In genomic region chr6:164296411-164296810, GRCh38 we compare ENCODE assay signal across 1 cellular context.
TF ChIP-seq lines count a peak whose summit lies in the region.

No MANE protein-coding gene starts in this region.

TF ChIP-seq in H1, 55 proteins besides CTCF, POLR2A, EP300 and RAD21 (continued from another document):
- no peak for TF ChIP-seq MAX (IDR thresholded peaks at IDR 0.05)
- no peak for TF ChIP-seq CTBP2 (IDR thresholded peaks at IDR 0.05; ENCODE audit: borderline replicate concordance, insufficient read depth, insufficient read length, low read length)
- TF ChIP-seq YY1 (IDR thresholded peaks at IDR 0.05; ENCODE audit: low read depth, low read length) = no peak
- TF ChIP-seq TBP (IDR thresholded peaks at IDR 0.05; ENCODE audit: low read depth, low read length) = no peak
- no peak for TF ChIP-seq POLR2AphosphoS5 (IDR thresholded peaks at IDR 0.05; ENCODE audit: low read depth, low read length)
- no peak for TF ChIP-seq CBX5 (IDR thresholded peaks at IDR 0.05; ENCODE audit: low read depth, low read length)
- no peak for TF ChIP-seq GTF2F1 (IDR thresholded peaks at IDR 0.05; ENCODE audit: borderline replicate concordance, low read depth, low read length)
